ENCODE assay signal across 1 cellular context in genomic region chr1:223714849-223715709, GRCh38.
TF ChIP-seq lines count a peak whose summit lies in the region.

No MANE protein-coding gene starts in this region.

TF ChIP-seq in IMR-90, 13 proteins besides CTCF, POLR2A, EP300 and RAD21 (continued from another document):
- TF ChIP-seq MXI1 (IDR thresholded peaks at IDR 0.05; ENCODE audit: borderline replicate concordance, low read depth, low read length) (no peak), NFE2L2 (IDR thresholded peaks at IDR 0.05; ENCODE audit: low read depth, low read length) (no peak), MAFK (IDR thresholded peaks at IDR 0.05; ENCODE audit: low read depth, low read length) (no peak), CHD1 (IDR thresholded peaks at IDR 0.05; ENCODE audit: low read depth, low read length) (no peak)
